ENCODE assay signal across 20 cellular contexts in genomic region chr22:28185130-28185529, GRCh38.
DNase-seq lines count a peak whose midpoint lies in the region; ATAC-seq, FAIRE-seq and TF ChIP-seq lines count a peak whose summit lies in the region.
"Had no signal": no experiment of that assay in that cellular context is flagged by ENCODE, and none has a peak within 500 bp of the region (broad histone marks: within the 10 kb centered on the region; RNA-seq: fewer than 3 reads in every experiment).

No MANE protein-coding gene starts in this region.

- H3K36me3 ChIP-seq in right lobe of liver = no peaks in the 10 kb centered on the region
- H3K36me3 ChIP-seq: BLaER1 had no signal

- no peak overlapping the region for H3K27ac ChIP-seq in right lobe of liver
- H3K27ac ChIP-seq: 22Rv1, BLaER1, C4-2B, GM23248 had no signal

- intact Hi-C loops in right lobe of liver (cut with DNase I) = no loop called here

- TF ChIP-seq POLR2A in right lobe of liver (IDR thresholded peaks at IDR 0.05) = no peak

- no peak for TF ChIP-seq CTCF in right lobe of liver (IDR thresholded peaks at IDR 0.05)

- H3K27me3 ChIP-seq in right lobe of liver = no peaks in the 10 kb centered on the region
- H3K27me3 ChIP-seq: BLaER1 had no signal

- peaks cover 0 to 9% (median 3%) of the 10 kb centered on the region in 4 donors for H3K4me1 ChIP-seq in right lobe of liver
- H3K4me1 ChIP-seq: BLaER1, Caco-2 had no signal

- no peaks in the 10 kb centered on the region for H3K9me3 ChIP-seq in right lobe of liver
- H3K9me3 ChIP-seq: BLaER1, Caco-2 had no signal

- ATAC-seq in right lobe of liver (peak; percentile 72 to 87 (median 78)), GM18868 (IDR thresholded peaks at IDR 0.05; ENCODE audit: unreplicated experiment) (no peak)
- ATAC-seq: CD8-positive, alpha-beta T cell had no signal

- no peak overlapping the region for H3K4me3 ChIP-seq in right lobe of liver
- H3K4me3 ChIP-seq: BLaER1, GM23248 had no signal

- DNase-seq in NCI-H2171 treated with DMSO at 0.1 percent for 48 hours (lab: John Stamatoyannopoulos, UW) (peak; percentile 9), NCI-H2171 (lab: John Stamatoyannopoulos, UW) (no peak), frontal cortex (ENCODE audit: low spot score in 2 of 2) (no peak), right lobe of liver (no peak), NCI-H187 treated with DMSO at 0.1 percent for 48 hours (lab: John Stamatoyannopoulos, UW) (no peak)
- DNase-seq: Caco-2; CD4-positive, CD25-positive, alpha-beta regulatory T cell; CD8-positive, alpha-beta T cell; DMS153; DND-41; GM23248; H7; HCEC 1CT had no signal

- WGBS in right lobe of liver (ENCODE audit: insufficient coverage, low coverage, low lambda C conversion rate, missing lambda C conversion rate) = 21% methylated on average over 4 of the region's 4 CpGs

- peak; percentile 23 for FAIRE-seq in frontal cortex (lab: Jason Lieb, UNC)
- FAIRE-seq: GM12892, GM19239, H1 had no signal
